Comparison of ENCODE assay signal across 31 cellular contexts in genomic region chr3:46012246-46012645, GRCh38. TPM values are rescaled to one million over a fixed set of nuclear protein-coding genes. Genes with fewer than 3 reads are reported as not detected.
"Had no signal": no experiment of that assay in that cellular context is flagged by ENCODE, and none has a peak within 500 bp of the region (broad histone marks: within the 10 kb centered on the region; RNA-seq: fewer than 3 reads in every experiment).

No MANE protein-coding gene starts in this region.

- FAIRE-seq: astrocyte, bronchial epithelial cell had no signal

- H3K36me3 ChIP-seq: brain microvascular endothelial cell, esophagus squamous epithelium, gastroesophageal sphincter had no signal

- H3K4me3 ChIP-seq: esophagus squamous epithelium, gastroesophageal sphincter had no signal

- ATAC-seq: activated naive CD4-positive, alpha-beta T cell treated with anti-CD3 and anti-CD28 coated beads, Interleukin-2, amount 50 U/mL, for 72 hours; activated T-cell treated with anti-CD3 and anti-CD28 coated beads, Interleukin-2, amount 50 U/mL, for 72 hours; effector memory CD8-positive, alpha-beta T cell; gastroesophageal sphincter had no signal

- DNase-seq: activated CD4-positive, alpha-beta memory T cell treated with anti-CD3 and anti-CD28 coated beads, Interleukin-2, amount 10 ng/mL, durations not matched to agents 7 days and 5 days; activated CD4-positive, alpha-beta T cell treated with anti-CD3 and anti-CD28 coated beads for 1 hour; activated CD4-positive, alpha-beta T cell treated with anti-CD3 and anti-CD28 coated beads for 4 hours; activated CD4-positive, alpha-beta T cell treated with anti-CD3 and anti-CD28 coated beads, Interleukin-2, amount 10 ng/mL, durations not matched to agents 7 days and 5 days; activated CD4-positive, alpha-beta T cell treated with anti-CD3 and anti-CD28 coated beads, Interleukin-2, amount 50 U/mL, for 4 hours; activated CD4-positive, CD25-positive, alpha-beta regulatory T cell; activated CD8-positive, alpha-beta memory T cell treated with anti-CD3 and anti-CD28 coated beads, Interleukin-2, amount 50 U/mL, for 48 hours; activated gamma-delta T cell; activated naive CD4-positive, alpha-beta T cell; activated naive CD4-positive, alpha-beta T cell treated with anti-CD3 and anti-CD28 coated beads, Interleukin-2, amount 10 ng/mL, durations not matched to agents 7 days and 5 days; activated naive CD8-positive, alpha-beta T cell treated with anti-CD3 and anti-CD28 coated beads, Interleukin-2, amount 10 ng/mL, durations not matched to agents 7 days and 5 days; activated T-cell treated with anti-CD3 and anti-CD28 coated beads for 4 hours; activated T-cell treated with anti-CD3 and anti-CD28 coated beads, Interleukin-2, amount 50 U/mL, for 24 hours; activated T-cell treated with anti-CD3 and anti-CD28 coated beads, Interleukin-2, amount 50 U/mL, for 72 hours; anterior cingulate cortex; brain microvascular endothelial cell; cortex of kidney; dermis blood vessel endothelial cell; effector CD4-positive, alpha-beta T cell; effector memory CD8-positive, alpha-beta T cell; esophagus squamous epithelium; foreskin melanocyte; T-helper 2 cell had no signal

- H3K4me1 ChIP-seq: gastroesophageal sphincter had no signal

- H3K9me3 ChIP-seq: esophagus squamous epithelium, gastroesophageal sphincter had no signal

- H3K27me3 ChIP-seq: brain microvascular endothelial cell, gastroesophageal sphincter had no signal

- H3K27ac ChIP-seq: brain microvascular endothelial cell, esophagus squamous epithelium, gastroesophageal sphincter had no signal

RNA-seq across cellular contexts. Expression of gene XCR1, which starts 15.0 kb away (rescaled TPM):
- total RNA-seq: activated CD4-positive, alpha-beta memory T cell treated with anti-CD3 and anti-CD28 coated beads, Interleukin-2, amount 10 ng/mL, durations not matched to agents 7 days and 5 days; activated CD4-positive, alpha-beta T cell treated with anti-CD3 and anti-CD28 coated beads, Interleukin-2, amount 10 ng/mL, durations not matched to agents 7 days and 5 days; activated naive CD4-positive, alpha-beta T cell treated with anti-CD3 and anti-CD28 coated beads, Interleukin-2, amount 50 U/mL, for 72 hours; activated naive CD8-positive, alpha-beta T cell treated with anti-CD3 and anti-CD28 coated beads, Interleukin-2, amount 10 ng/mL, durations not matched to agents 7 days and 5 days; activated T-cell treated with anti-CD3 and anti-CD28 coated beads, Interleukin-2, amount 50 U/mL, for 72 hours; astrocyte; cardiac septum; cerebellum; dermis blood vessel endothelial cell; fibroblast of villous mesenchyme; glomerular endothelial cell had no signal
